2 cellular contexts compared by ENCODE assay signal in the genomic region with DNA sequence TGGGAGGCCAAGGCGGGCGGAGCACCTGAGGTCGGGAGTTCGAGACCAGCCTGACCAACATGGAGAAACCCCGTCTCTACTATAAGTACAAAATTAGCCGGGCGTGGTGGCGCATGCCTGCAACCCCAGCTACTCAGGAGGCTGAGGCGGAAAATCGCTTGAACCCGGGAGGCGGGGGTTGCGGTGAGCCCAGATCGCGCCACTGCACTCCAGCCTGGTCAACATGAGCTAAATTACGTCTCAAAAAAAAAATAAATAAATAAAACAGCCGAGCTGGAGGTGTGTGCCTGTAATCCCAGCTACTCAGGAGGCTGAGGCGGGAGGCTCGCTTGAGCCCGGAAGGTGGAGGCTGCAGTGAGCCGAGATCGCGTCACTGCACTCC.
TF ChIP-seq lines count a peak whose summit lies in the region.

No MANE protein-coding gene starts in this region.

TF ChIP-seq in WTC11, 78 proteins besides CTCF, POLR2A, EP300 and RAD21:
- TF ChIP-seq ZNF121 (CRISPR knock-in tag; IDR thresholded peaks at IDR 0.05) (peak; percentile 99; the same call in 1 of the 2 replicates), GTF2I (CRISPR knock-in tag; conservative IDR thresholded peaks at IDR 0.05) (peak; percentile 98)

TF ChIP-seq in GM12878, 131 proteins besides CTCF, POLR2A, EP300 and RAD21:
- TF ChIP-seq, protein P1, sequence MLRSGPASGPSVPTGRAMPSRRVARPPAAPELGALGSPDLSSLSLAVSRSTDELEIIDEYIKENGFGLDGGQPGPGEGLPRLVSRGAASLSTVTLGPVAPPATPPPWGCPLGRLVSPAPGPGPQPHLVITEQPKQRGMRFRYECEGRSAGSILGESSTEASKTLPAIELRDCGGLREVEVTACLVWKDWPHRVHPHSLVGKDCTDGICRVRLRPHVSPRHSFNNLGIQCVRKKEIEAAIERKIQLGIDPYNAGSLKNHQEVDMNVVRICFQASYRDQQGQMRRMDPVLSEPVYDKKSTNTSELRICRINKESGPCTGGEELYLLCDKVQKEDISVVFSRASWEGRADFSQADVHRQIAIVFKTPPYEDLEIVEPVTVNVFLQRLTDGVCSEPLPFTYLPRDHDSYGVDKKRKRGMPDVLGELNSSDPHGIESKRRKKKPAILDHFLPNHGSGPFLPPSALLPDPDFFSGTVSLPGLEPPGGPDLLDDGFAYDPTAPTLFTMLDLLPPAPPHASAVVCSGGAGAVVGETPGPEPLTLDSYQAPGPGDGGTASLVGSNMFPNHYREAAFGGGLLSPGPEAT (IDR thresholded peaks at IDR 0.05; ENCODE audit: low read depth): 0 out of 2 replicates have a peak, but pooled peaks have one; percentile 8
- TF ChIP-seq, protein P2, sequence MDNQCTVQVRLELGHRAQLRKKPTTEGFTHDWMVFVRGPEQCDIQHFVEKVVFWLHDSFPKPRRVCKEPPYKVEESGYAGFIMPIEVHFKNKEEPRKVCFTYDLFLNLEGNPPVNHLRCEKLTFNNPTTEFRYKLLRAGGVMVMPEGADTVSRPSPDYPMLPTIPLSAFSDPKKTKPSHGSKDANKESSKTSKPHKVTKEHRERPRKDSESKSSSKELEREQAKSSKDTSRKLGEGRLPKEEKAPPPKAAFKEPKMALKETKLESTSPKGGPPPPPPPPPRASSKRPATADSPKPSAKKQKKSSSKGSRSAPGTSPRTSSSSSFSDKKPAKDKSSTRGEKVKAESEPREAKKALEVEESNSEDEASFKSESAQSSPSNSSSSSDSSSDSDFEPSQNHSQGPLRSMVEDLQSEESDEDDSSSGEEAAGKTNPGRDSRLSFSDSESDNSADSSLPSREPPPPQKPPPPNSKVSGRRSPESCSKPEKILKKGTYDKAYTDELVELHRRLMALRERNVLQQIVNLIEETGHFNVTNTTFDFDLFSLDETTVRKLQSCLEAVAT (IDR thresholded peaks at IDR 0.05): peak; percentile 96
- TF ChIP-seq NBN (IDR thresholded peaks at IDR 0.05) (0 out of 2 replicates have a peak, but pooled peaks have one; percentile 57), HDGF (IDR thresholded peaks at IDR 0.05) (0 out of 2 replicates have a peak, but pooled peaks have one; percentile 56), ZNF217 (IDR thresholded peaks at IDR 0.05) (0 out of 2 replicates have a peak, but pooled peaks have one; percentile 68), SMARCA5 (IDR thresholded peaks at IDR 0.05) (peak; percentile 83), ATF7 (IDR thresholded peaks at IDR 0.05; ENCODE audit: low read depth) (peak; percentile 47)
- TF ChIP-seq, protein P3, sequence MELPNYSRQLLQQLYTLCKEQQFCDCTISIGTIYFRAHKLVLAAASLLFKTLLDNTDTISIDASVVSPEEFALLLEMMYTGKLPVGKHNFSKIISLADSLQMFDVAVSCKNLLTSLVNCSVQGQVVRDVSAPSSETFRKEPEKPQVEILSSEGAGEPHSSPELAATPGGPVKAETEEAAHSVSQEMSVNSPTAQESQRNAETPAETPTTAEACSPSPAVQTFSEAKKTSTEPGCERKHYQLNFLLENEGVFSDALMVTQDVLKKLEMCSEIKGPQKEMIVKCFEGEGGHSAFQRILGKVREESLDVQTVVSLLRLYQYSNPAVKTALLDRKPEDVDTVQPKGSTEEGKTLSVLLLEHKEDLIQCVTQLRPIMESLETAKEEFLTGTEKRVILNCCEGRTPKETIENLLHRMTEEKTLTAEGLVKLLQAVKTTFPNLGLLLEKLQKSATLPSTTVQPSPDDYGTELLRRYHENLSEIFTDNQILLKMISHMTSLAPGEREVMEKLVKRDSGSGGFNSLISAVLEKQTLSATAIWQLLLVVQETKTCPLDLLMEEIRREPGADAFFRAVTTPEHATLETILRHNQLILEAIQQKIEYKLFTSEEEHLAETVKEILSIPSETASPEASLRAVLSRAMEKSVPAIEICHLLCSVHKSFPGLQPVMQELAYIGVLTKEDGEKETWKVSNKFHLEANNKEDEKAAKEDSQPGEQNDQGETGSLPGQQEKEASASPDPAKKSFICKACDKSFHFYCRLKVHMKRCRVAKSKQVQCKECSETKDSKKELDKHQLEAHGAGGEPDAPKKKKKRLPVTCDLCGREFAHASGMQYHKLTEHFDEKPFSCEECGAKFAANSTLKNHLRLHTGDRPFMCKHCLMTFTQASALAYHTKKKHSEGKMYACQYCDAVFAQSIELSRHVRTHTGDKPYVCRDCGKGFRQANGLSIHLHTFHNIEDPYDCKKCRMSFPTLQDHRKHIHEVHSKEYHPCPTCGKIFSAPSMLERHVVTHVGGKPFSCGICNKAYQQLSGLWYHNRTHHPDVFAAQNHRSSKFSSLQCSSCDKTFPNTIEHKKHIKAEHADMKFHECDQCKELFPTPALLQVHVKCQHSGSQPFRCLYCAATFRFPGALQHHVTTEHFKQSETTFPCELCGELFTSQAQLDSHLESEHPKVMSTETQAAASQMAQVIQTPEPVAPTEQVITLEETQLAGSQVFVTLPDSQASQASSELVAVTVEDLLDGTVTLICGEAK (IDR thresholded peaks at IDR 0.05; ENCODE audit: borderline replicate concordance): 0 out of 2 replicates have a peak, but pooled peaks have one; percentile 16
- TF ChIP-seq, protein P4, sequence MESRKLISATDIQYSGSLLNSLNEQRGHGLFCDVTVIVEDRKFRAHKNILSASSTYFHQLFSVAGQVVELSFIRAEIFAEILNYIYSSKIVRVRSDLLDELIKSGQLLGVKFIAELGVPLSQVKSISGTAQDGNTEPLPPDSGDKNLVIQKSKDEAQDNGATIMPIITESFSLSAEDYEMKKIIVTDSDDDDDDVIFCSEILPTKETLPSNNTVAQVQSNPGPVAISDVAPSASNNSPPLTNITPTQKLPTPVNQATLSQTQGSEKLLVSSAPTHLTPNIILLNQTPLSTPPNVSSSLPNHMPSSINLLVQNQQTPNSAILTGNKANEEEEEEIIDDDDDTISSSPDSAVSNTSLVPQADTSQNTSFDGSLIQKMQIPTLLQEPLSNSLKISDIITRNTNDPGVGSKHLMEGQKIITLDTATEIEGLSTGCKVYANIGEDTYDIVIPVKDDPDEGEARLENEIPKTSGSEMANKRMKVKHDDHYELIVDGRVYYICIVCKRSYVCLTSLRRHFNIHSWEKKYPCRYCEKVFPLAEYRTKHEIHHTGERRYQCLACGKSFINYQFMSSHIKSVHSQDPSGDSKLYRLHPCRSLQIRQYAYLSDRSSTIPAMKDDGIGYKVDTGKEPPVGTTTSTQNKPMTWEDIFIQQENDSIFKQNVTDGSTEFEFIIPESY (IDR thresholded peaks at IDR 0.05): peak; percentile 66; the same call in 1 of the 2 replicates
TF ChIP-seq in GM12878: peak in this region for 9; not testable (repeated sequence) for 122.
